ENCODE assay signal across 10 cellular contexts in the genomic region with DNA sequence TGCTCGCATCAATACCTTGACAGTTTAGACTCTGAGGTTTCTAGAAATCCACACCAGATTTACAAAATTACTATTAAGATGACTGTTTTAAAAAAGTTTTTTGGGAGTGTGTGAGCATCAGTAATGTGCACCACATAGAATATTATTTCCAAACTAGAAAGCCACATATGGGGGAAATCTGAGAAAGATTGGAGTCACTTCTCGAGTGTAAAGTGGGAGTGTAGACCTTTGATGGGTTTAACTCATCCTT. TPM values are rescaled to one million over a fixed set of nuclear protein-coding genes. Genes with fewer than 3 reads are reported as not detected.
DNase-seq lines count a peak whose midpoint lies in the region; ATAC-seq and TF ChIP-seq lines count a peak whose summit lies in the region.
"Had no signal": no experiment of that assay in that cellular context is flagged by ENCODE, and none has a peak within 500 bp of the region (broad histone marks: within the 10 kb centered on the region; RNA-seq: fewer than 3 reads in every experiment).

No MANE protein-coding gene starts in this region.

- no peaks in the 10 kb centered on the region for H3K36me3 ChIP-seq in effector memory CD4-positive, alpha-beta T cell (ENCODE audit: control insufficient read depth, insufficient read depth, low read length)
- no peaks in the 10 kb centered on the region for H3K36me3 ChIP-seq in prostate gland

- CTCF ChIA-PET in RWPE1 (lab: Yijun Ruan, JAX) = no interaction called here

- no peaks in the 10 kb centered on the region for H3K9me3 ChIP-seq in effector memory CD4-positive, alpha-beta T cell (ENCODE audit: control insufficient read depth, low read length)
- no peaks in the 10 kb centered on the region for H3K9me3 ChIP-seq in prostate gland
- H3K9me3 ChIP-seq: mucosa of descending colon had no signal

- no peaks in the 10 kb centered on the region for H3K9me3 Mint-ChIP-seq in activated naive CD4-positive, alpha-beta T cell treated with anti-CD3 and anti-CD28 coated beads, Interleukin-2, amount 50 U/mL, for 72 hours

- no peak overlapping the region for H3K27ac Mint-ChIP-seq in activated naive CD4-positive, alpha-beta T cell treated with anti-CD3 and anti-CD28 coated beads, Interleukin-2, amount 50 U/mL, for 72 hours

- peaks cover 12% of the 10 kb centered on the region for H3K4me1 ChIP-seq in effector memory CD4-positive, alpha-beta T cell (ENCODE audit: control insufficient read depth, insufficient read depth, low read length, poor library complexity, severe bottlenecking)
- peaks cover 4% of the 10 kb centered on the region for H3K4me1 ChIP-seq in prostate gland (replicated peaks)

- H3K27ac ChIP-seq in effector memory CD4-positive, alpha-beta T cell (ENCODE audit: insufficient read depth, low read length, poor library complexity, severe bottlenecking) = no peak overlapping the region
- H3K27ac ChIP-seq in prostate gland = no peak overlapping the region
- no peak overlapping the region for H3K27ac ChIP-seq in RWPE1

- H3K27me3 ChIP-seq in effector memory CD4-positive, alpha-beta T cell (replicated peaks; ENCODE audit: control insufficient read depth, insufficient read depth, low read length, poor library complexity, severe bottlenecking) = peaks cover 5% of the 10 kb centered on the region
- no peaks in the 10 kb centered on the region for H3K27me3 ChIP-seq in prostate gland (replicated peaks; ENCODE audit: insufficient read depth)

- intact Hi-C loops in prostate gland (cut with DNase I) = no loop called here

- TF ChIP-seq CTCF in LNCaP clone FGC (IDR thresholded peaks at IDR 0.05; ENCODE audit: control insufficient read depth, extremely low read depth, insufficient read depth) (no peak), prostate gland (IDR thresholded peaks at IDR 0.05) (no peak), RWPE1 (conservative IDR thresholded peaks at IDR 0.05; ENCODE audit: low read depth) (no peak)

- H3K4me3 ChIP-seq in LNCaP clone FGC (ENCODE audit: low read depth, low read length) = peak overlapping the region; percentile 56
- H3K4me3 ChIP-seq in effector memory CD4-positive, alpha-beta T cell (ENCODE audit: insufficient read depth, low read depth, low read length, poor library complexity, severe bottlenecking) = peak overlapping the region; percentile 44
- peak overlapping the region; percentile 55 to 61 for H3K4me3 ChIP-seq in prostate gland

- POLR2A ChIA-PET in RWPE1 (lab: Yijun Ruan, JAX; ENCODE audit: low non-redundant PET) = no interaction called here

- peaks cover 0 to 16% of the 10 kb centered on the region in 2 donors for H3K36me3 Mint-ChIP-seq in activated naive CD4-positive, alpha-beta T cell treated with anti-CD3 and anti-CD28 coated beads, Interleukin-2, amount 50 U/mL, for 72 hours

- no peak for TF ChIP-seq POLR2A in prostate gland (IDR thresholded peaks at IDR 0.05)

- no peak for ATAC-seq in activated naive CD4-positive, alpha-beta T cell treated with anti-CD3 and anti-CD28 coated beads, Interleukin-2, amount 50 U/mL, for 72 hours

- WGBS in prostate gland = 46% methylated on average over 2 of the region's 2 CpGs

- peak; percentile 41 for DNase-seq in NCI-H2107 treated with DMSO at 0.1 percent for 48 hours (lab: John Stamatoyannopoulos, UW; ENCODE audit: unreplicated experiment)
- no peak for DNase-seq in NCI-H2107 (lab: John Stamatoyannopoulos, UW)
- DNase-seq in LNCaP clone FGC (ENCODE audit: low read depth) = no peak
- DNase-seq in effector memory CD4-positive, alpha-beta T cell = no peak
- no peak for DNase-seq in prostate gland (ENCODE audit: low spot score)
- DNase-seq in RWPE1 (ENCODE audit: low spot score) = no peak
- no peak for DNase-seq in islet precursor cell
- no peak for DNase-seq in activated naive CD4-positive, alpha-beta T cell treated with anti-CD3 and anti-CD28 coated beads, Interleukin-2, amount 50 U/mL, for 72 hours (ENCODE audit: low spot score in 2 of 2)

RNA-seq across cellular contexts. Expression of a gene that starts 0.8 kb away (rescaled TPM):
- 1 to 10 TPM; 1.4 to 2.3 TPM for total RNA-seq in prostate gland
- 10 to 100 TPM in 1 of 2 donors, under 1 TPM in 1; 0.68 to 18.0 TPM for total RNA-seq in activated naive CD4-positive, alpha-beta T cell treated with anti-CD3 and anti-CD28 coated beads, Interleukin-2, amount 50 U/mL, for 72 hours
- total RNA-seq: IMR-90 had no signal

RNA-seq across cellular contexts. Expression of a gene that starts 46.3 kb away (rescaled TPM):
- 10 to 100 TPM; 54.1 to 58.5 TPM for total RNA-seq in prostate gland
- total RNA-seq in activated naive CD4-positive, alpha-beta T cell treated with anti-CD3 and anti-CD28 coated beads, Interleukin-2, amount 50 U/mL, for 72 hours = 10 to 100 TPM; 51.0 to 52.9 TPM
